Comparison of ENCODE assay signal across 11 cellular contexts in the genomic region with DNA sequence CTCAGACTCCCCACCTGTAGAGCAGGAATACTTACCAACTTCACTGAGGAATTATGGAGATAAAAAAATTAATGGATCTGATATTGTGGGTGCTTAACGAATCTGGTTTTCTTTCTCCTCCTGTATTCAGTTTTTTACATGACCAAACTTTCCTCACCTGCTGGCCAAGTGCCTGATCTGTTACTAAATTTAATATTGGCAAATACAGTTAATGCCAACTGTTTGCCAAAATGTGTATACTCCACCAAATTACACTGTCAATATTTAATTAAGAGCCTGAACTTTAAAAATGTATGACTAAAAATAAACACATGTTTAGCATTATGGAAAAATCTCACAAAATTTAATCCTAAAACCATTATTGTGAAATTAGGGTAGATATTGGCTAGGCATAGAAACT. TPM values are rescaled to one million over a fixed set of nuclear protein-coding genes. Genes with fewer than 3 reads are reported as not detected.
A peak's percentile ranks its signal among the peaks of the same experiment; 100 is the strongest.
DNase-seq lines count a peak whose midpoint lies in the region; ATAC-seq and TF ChIP-seq lines count a peak whose summit lies in the region.
"Had no signal": no experiment of that assay in that cellular context is flagged by ENCODE, and none has a peak within 500 bp of the region (broad histone marks: within the 10 kb centered on the region; RNA-seq: fewer than 3 reads in every experiment).

No MANE protein-coding gene starts in this region.

- H3K9me3 ChIP-seq in mesenchymal stem cell (ENCODE audit: control insufficient read depth, low read length) (no peaks in the 10 kb centered on the region), heart right ventricle (no peaks in the 10 kb centered on the region)

- no peak overlapping the region for H3K18ac ChIP-seq in mesenchymal stem cell (ENCODE audit: low read depth in 1 of 2, low read length in 2 of 2)

- H4K91ac ChIP-seq in mesenchymal stem cell (ENCODE audit: low read length): no peak overlapping the region

- intact Hi-C loops in heart right ventricle (cut with DNase I): loop anchor here in 4 of 10 donors (10.0 kb wide), 5 partner anchors 100 to 810 kb away; a partner anchor contains a TSS

- in situ Hi-C loops in T47D (cut with HindIII; ENCODE audit: low pct_unique_long_range_greater_than_20kb, low sequenced_read_pairs): no loop called here

- no peaks in the 10 kb centered on the region for H4K20me1 ChIP-seq in KMS-11 (ENCODE audit: insufficient read depth)

- H3K36me3 ChIP-seq in KMS-11 (ENCODE audit: insufficient read depth) (no peaks in the 10 kb centered on the region), mesenchymal stem cell (ENCODE audit: control insufficient read depth in 1 of 2, insufficient read depth in 2 of 2, low read depth in 1 of 2, low read length in 2 of 2) (peaks cover 0 to 11% of the 10 kb centered on the region in 2 experiments), heart right ventricle (peaks cover 0 to 8% (median 0%) of the 10 kb centered on the region in 9 donors)

- H3K27ac ChIP-seq in 22Rv1 (peak overlapping the region; percentile 98), KMS-11 (no peak overlapping the region), mesenchymal stem cell (ENCODE audit: low read length, poor library complexity, severe bottlenecking) (no peak overlapping the region), heart right ventricle (peak overlapping the region in 3 of 10 donors; percentile 30 to 96 (median 94))
- H3K27ac ChIP-seq: epithelial cell of prostate had no signal

- H3K79me2 ChIP-seq in KMS-11 (ENCODE audit: insufficient read depth, low read depth): peaks cover 51% of the 10 kb centered on the region

- DNase-seq in T47D (ENCODE audit: low read depth in 1 of 2, low spot score in 1 of 2) (peak; percentile 8 to 55), mesenchymal stem cell (no peak), midbrain (lab: John Stamatoyannopoulos, UW) (no peak), heart right ventricle (no peak), NCI-H748 treated with DMSO at 0.1 percent for 48 hours (lab: John Stamatoyannopoulos, UW) (no peak)
- DNase-seq in NK-92 treated with Interleukin-12 subunit alpha and Interleukin-12 subunit beta, amount 100 ng/mL, for 24 hours (lab: John Stamatoyannopoulos, UW): no peak
- DNase-seq: stimulated activated CD4-positive, alpha-beta T cell treated with anti-CD3 and anti-CD28 coated beads, Interleukin-2, amount 100 ng/mL, for 24 hours had no signal

- no peak for ATAC-seq in heart right ventricle
- ATAC-seq: Panc1 had no signal

- H2BK5ac ChIP-seq in mesenchymal stem cell (ENCODE audit: low read depth, low read length, poor library complexity, severe bottlenecking): no peak overlapping the region

- no peak overlapping the region for H3K23ac ChIP-seq in mesenchymal stem cell (ENCODE audit: low read length in 2 of 2)

- H3K9ac ChIP-seq in KMS-11: no peak overlapping the region
- peak overlapping the region; percentile 91 for H3K9ac ChIP-seq in mesenchymal stem cell (ENCODE audit: low read length)

- no peak overlapping the region for H3K4ac ChIP-seq in mesenchymal stem cell (ENCODE audit: low read depth in 1 of 2, low read length in 2 of 2)

- H3K4me3 ChIP-seq in KMS-11 (IDR thresholded peaks at IDR 0.05; ENCODE audit: insufficient read depth, low read depth, low read length) (no peak overlapping the region), mesenchymal stem cell (ENCODE audit: insufficient read depth in 1 of 2, low read depth in 1 of 2, low read length in 2 of 2) (peak overlapping the region in 1 of 2 experiments; percentile 92), heart right ventricle (peak overlapping the region in 1 of 10 donors; percentile 77)

- H3K4me2 ChIP-seq in KMS-11 (peak overlapping the region; percentile 78; the same call in 1 of the 2 replicates), mesenchymal stem cell (ENCODE audit: low read length, poor library complexity, severe bottlenecking) (no peak overlapping the region)

- H3K14ac ChIP-seq in mesenchymal stem cell (ENCODE audit: low read length in 2 of 2): no peak overlapping the region

- WGBS in mesenchymal stem cell: no CpG with 5 or more reads among the region's 1 CpG
- 47 to 59% methylated on average over 1 of the region's 1 CpG for WGBS in heart right ventricle, 2 donors

- H2AK5ac ChIP-seq in mesenchymal stem cell (ENCODE audit: low read length, severe bottlenecking): no peak overlapping the region

- no peak overlapping the region for H4K8ac ChIP-seq in mesenchymal stem cell (ENCODE audit: low read length)

- no peak overlapping the region for H2BK120ac ChIP-seq in mesenchymal stem cell (ENCODE audit: low read depth, low read length)

- H2AFZ ChIP-seq in KMS-11 (ENCODE audit: low read depth) (no peak overlapping the region), mesenchymal stem cell (ENCODE audit: low read depth, low read length) (no peak overlapping the region)

- no peaks in the 10 kb centered on the region for H3K27me3 ChIP-seq in KMS-11 (ENCODE audit: insufficient read depth, low read depth)
- H3K27me3 ChIP-seq in mesenchymal stem cell (ENCODE audit: control insufficient read depth in 1 of 2, insufficient read depth in 1 of 2, low read length in 2 of 2): no peaks in the 10 kb centered on the region
- no peaks in the 10 kb centered on the region for H3K27me3 ChIP-seq in heart right ventricle

- no peaks in the 10 kb centered on the region for H3K79me1 ChIP-seq in mesenchymal stem cell (replicated peaks; ENCODE audit: low read length, poor library complexity, severe bottlenecking)

- no peak overlapping the region for H2BK15ac ChIP-seq in mesenchymal stem cell (ENCODE audit: low read depth, poor library complexity, severe bottlenecking)

- TF ChIP-seq CTCF in 22Rv1 (IDR thresholded peaks at IDR 0.05) (no peak), KMS-11 (conservative IDR thresholded peaks at IDR 0.05; ENCODE audit: low read depth, low read length) (no peak), heart right ventricle (IDR thresholded peaks at IDR 0.05) (no peak)

- H2BK12ac ChIP-seq in mesenchymal stem cell (ENCODE audit: low read length in 2 of 2): no peak overlapping the region

- peaks cover 23% of the 10 kb centered on the region for H3K4me1 ChIP-seq in KMS-11 (ENCODE audit: low read depth, poor library complexity, severe bottlenecking)
- H3K4me1 ChIP-seq in mesenchymal stem cell (ENCODE audit: control insufficient read depth, insufficient read depth, low read depth, low read length): peaks cover 3% of the 10 kb centered on the region
- peaks cover 0 to 77% (median 48%) of the 10 kb centered on the region in 9 donors for H3K4me1 ChIP-seq in heart right ventricle

RNA-seq across cellular contexts. Expression of a gene that starts 3.3 kb away (rescaled TPM):
- 117 TPM for polyA plus RNA-seq in mesenchymal stem cell (2013, experiment 1 of 2)
- 116 TPM for polyA plus RNA-seq in mesenchymal stem cell (2013, experiment 2 of 2)
- total RNA-seq in heart right ventricle: 10 to 100 TPM; 47.8 to 78.9 (median 71.5) TPM
- polyA plus RNA-seq in heart right ventricle: 10 to 100 TPM; 26.0 to 48.9 TPM

Comparison
In these comparisons a context has a peak if more than half of its experiments do, and no peak if none do; other contexts are left out.
1. DNase-seq: peak in T47D (2 of 2); none in mesenchymal stem cell (single experiment), midbrain (single experiment), NK-92 treated with Interleukin-12 subunit alpha and Interleukin-12 subunit beta, amount 100 ng/mL, for 24 hours (single experiment), heart right ventricle (0 of 2) and NCI-H748 treated with DMSO at 0.1 percent for 48 hours (single experiment).